In genomic region chr4:109815151-109816081, GRCh38 we compare ENCODE assay signal across 1 cellular context.
TF ChIP-seq lines count a peak whose summit lies in the region.

Gene GAR1, plus strand, starts transcription at chr4:109815762. Its CDS starts 403 bp downstream, at chr4:109816165.

TF ChIP-seq in K562, 482 proteins besides CTCF, POLR2A, EP300 and RAD21 (continued from another document and continues in another):
- TF ChIP-seq PATZ1 (CRISPR knock-in tag; IDR thresholded peaks at IDR 0.05; ENCODE audit: borderline replicate concordance) (no peak), ZNF324 (CRISPR knock-in tag; IDR thresholded peaks at IDR 0.05) (no peak), ILK (tag; IDR thresholded peaks at IDR 0.05; ENCODE audit: borderline replicate concordance, low read depth) (no peak), RUNX1 (IDR thresholded peaks at IDR 0.05; ENCODE audit: low read depth) (no peak; the same call in 1 of the 2 replicates), SAP30 (IDR thresholded peaks at IDR 0.05; ENCODE audit: borderline replicate concordance, insufficient read depth, low read depth, low read length, poor library complexity, severe bottlenecking) (peak; percentile 98), RB1 (IDR thresholded peaks at IDR 0.05; ENCODE audit: low read depth) (peak; percentile 42; the same call in 1 of the 2 replicates), CGGBP1 (CRISPR knock-in tag; IDR thresholded peaks at IDR 0.05) (peak; percentile 85; the same call in 1 of the 2 replicates), PTBP1 (IDR thresholded peaks at IDR 0.05; ENCODE audit: low read depth, low read length) (no peak), POLR3A (IDR thresholded peaks at IDR 0.05; ENCODE audit: borderline replicate concordance, extremely low read depth, insufficient read depth, insufficient read length) (no peak), CHCHD3 (CRISPR knock-in tag; IDR thresholded peaks at IDR 0.05) (0 out of 2 replicates have a peak, but pooled peaks have one; percentile 45), CBFB (CRISPR knock-in tag; IDR thresholded peaks at IDR 0.05) (no peak), OTX1 (CRISPR knock-in tag; IDR thresholded peaks at IDR 0.05) (no peak), HNRNPK (IDR thresholded peaks at IDR 0.05; ENCODE audit: low read depth, low read length, poor library complexity, severe bottlenecking) (no peak), PCBP2 (IDR thresholded peaks at IDR 0.05; ENCODE audit: low read depth, low read length, poor library complexity, severe bottlenecking) (no peak), ARID3A (IDR thresholded peaks at IDR 0.05; ENCODE audit: borderline replicate concordance, low read depth, low read length) (no peak), TEAD1 (CRISPR knock-in tag; IDR thresholded peaks at IDR 0.05) (peak in 1 of 2 experiments; percentile 69; a peak in 1 of 4 replicates), ZNF507 (tag; conservative IDR thresholded peaks at IDR 0.05) (no peak), TAF15 (IDR thresholded peaks at IDR 0.05; ENCODE audit: low read depth, low read length) (no peak), PURB (CRISPR knock-in tag; IDR thresholded peaks at IDR 0.05; ENCODE audit: low read depth) (no peak), SREBF2 (CRISPR knock-in tag; IDR thresholded peaks at IDR 0.05) (no peak), ESRRB (CRISPR knock-in tag; IDR thresholded peaks at IDR 0.05; ENCODE audit: borderline replicate concordance) (no peak), ZNF280A (IDR thresholded peaks at IDR 0.05; ENCODE audit: low read depth, partially characterized antibody) (no peak), CEBPZ (IDR thresholded peaks at IDR 0.05; ENCODE audit: borderline replicate concordance, low read depth, low read length) (no peak), IFI16 (CRISPR knock-in tag; IDR thresholded peaks at IDR 0.05) (no peak), SMC3 (conservative IDR thresholded peaks at IDR 0.05; ENCODE audit: insufficient read depth, low read depth, low read length) (no peak), PYGO2 (tag; IDR thresholded peaks at IDR 0.05) (no peak), RBM25 (IDR thresholded peaks at IDR 0.05; ENCODE audit: low read depth, low read length, severe bottlenecking) (no peak), ZNF79 (CRISPR knock-in tag; IDR thresholded peaks at IDR 0.05; ENCODE audit: low read depth) (no peak), ERF (CRISPR knock-in tag; IDR thresholded peaks at IDR 0.05) (0 out of 2 replicates have a peak, but pooled peaks have one; percentile 25), MCM7 (IDR thresholded peaks at IDR 0.05) (no peak), SMAD2 (IDR thresholded peaks at IDR 0.05; ENCODE audit: low read depth, low read length) (no peak), RBM14 (IDR thresholded peaks at IDR 0.05; ENCODE audit: borderline replicate concordance, insufficient read depth, low read depth, low read length) (no peak), RBM39 (optimal IDR thresholded peaks at IDR 0.05; ENCODE audit: low read depth, low read length) (no peak), BCOR (IDR thresholded peaks at IDR 0.05) (no peak), MAFK (IDR thresholded peaks at IDR 0.05; ENCODE audit: low read length) (no peak), ZNF253 (CRISPR knock-in tag; conservative IDR thresholded peaks at IDR 0.05) (no peak), TBP (optimal IDR thresholded peaks at IDR 0.05; ENCODE audit: low read depth, low read length) (peak; percentile 88), BRF2 (IDR thresholded peaks at IDR 0.05; ENCODE audit: borderline replicate concordance, insufficient read depth, insufficient read length) (no peak), HMG20A (CRISPR knock-in tag; conservative IDR thresholded peaks at IDR 0.05) (no peak), PBX2 (CRISPR knock-in tag; IDR thresholded peaks at IDR 0.05; ENCODE audit: low read depth) (no peak), PBX2 (tag; conservative IDR thresholded peaks at IDR 0.05; ENCODE audit: low read depth) (no peak), ZBTB33 (CRISPR knock-in tag; IDR thresholded peaks at IDR 0.05) (0 out of 2 replicates have a peak, but pooled peaks have one; percentile 5), DLX4 (CRISPR knock-in tag; IDR thresholded peaks at IDR 0.05) (no peak), HOMEZ (CRISPR knock-in tag; IDR thresholded peaks at IDR 0.05) (no peak), SAFB2 (IDR thresholded peaks at IDR 0.05; ENCODE audit: borderline replicate concordance, low read depth, low read length, severe bottlenecking) (no peak), PTRF (tag; IDR thresholded peaks at IDR 0.05) (no peak), ZNF239 (CRISPR knock-in tag; IDR thresholded peaks at IDR 0.05) (no peak), GABPA (tag; conservative IDR thresholded peaks at IDR 0.05; ENCODE audit: low read depth) (peak; percentile 97), ADNP (tag; IDR thresholded peaks at IDR 0.05) (no peak), NFE2 (IDR thresholded peaks at IDR 0.05; ENCODE audit: low read depth) (no peak), ZNF146 (CRISPR knock-in tag; IDR thresholded peaks at IDR 0.05; ENCODE audit: unreplicated experiment) (no peak)
